ENCODE assay signal across 8 cellular contexts in the genomic region with DNA sequence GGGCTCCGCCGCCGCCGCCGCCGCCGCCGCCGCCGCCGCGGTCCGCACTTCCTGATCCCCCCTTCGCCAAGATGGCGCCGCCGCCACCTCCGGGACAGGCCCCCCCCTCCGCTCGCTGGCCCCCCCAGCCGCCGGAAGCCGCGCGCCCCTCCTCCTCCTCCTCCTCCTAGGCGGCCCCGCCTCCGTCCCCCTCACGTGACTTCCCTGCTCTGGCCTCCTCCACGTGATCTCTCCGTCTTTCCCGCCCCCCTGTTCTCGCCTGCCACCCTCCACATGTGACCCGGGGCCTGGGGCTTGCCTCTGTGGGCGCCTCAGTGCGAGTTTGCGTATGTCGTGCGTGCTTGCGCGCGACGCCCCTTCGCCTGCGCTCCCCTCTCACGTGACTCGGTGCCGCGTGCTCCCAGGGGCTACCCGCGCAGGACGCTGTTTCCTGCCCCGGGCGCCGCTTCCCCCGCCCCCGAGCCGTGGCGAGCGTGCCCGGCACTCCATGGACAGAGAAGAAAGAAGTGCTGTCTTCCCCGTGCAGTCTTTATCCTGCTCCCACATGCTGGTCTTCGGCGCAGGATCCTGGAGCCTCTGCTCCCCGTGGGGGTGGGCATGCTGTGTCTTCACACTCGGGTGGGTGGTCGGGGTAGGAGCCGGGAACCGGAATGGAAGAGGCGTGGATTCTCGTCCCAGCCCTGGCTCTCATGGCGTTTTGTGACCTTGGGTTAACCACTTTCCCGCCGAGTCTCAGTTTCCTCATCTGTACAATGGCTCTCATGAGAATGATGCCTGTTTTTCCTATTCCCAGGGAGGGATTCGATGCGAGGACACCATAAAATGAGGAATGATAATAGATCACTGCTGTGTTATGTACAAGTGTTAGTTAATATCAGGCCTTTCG. TPM values are rescaled to one million over a fixed set of nuclear protein-coding genes. Genes with fewer than 3 reads are reported as not detected.
A peak's percentile ranks its signal among the peaks of the same experiment; 100 is the strongest.
DNase-seq lines count a peak whose midpoint lies in the region; ATAC-seq and TF ChIP-seq lines count a peak whose summit lies in the region.

A gene (minus strand): TSS at position 53 of the 886 bp plus-strand sequence. CDS start 109 bp downstream, outside the sequence.

- TF ChIP-seq CTCF in dorsolateral prefrontal cortex (IDR thresholded peaks at IDR 0.05 in 54 of 56, conservative IDR thresholded peaks at IDR 0.05 in 2 of 56; ENCODE audit: low read depth in 1 of 56, partially characterized antibody in 56 of 56): no peak
- no peak for TF ChIP-seq CTCF in right lobe of liver (IDR thresholded peaks at IDR 0.05)

- H3K4me1 ChIP-seq in right lobe of liver: peaks cover 0 to 13% (median 3%) of the 10 kb centered on the region in 4 donors

- H3K36me3 ChIP-seq in right lobe of liver: peaks cover 0 to 19% (median 16%) of the 10 kb centered on the region in 4 donors

- H3K27me3 Mint-ChIP-seq in activated CD4-positive, alpha-beta memory T cell treated with anti-CD3 and anti-CD28 coated beads for 36 hours: no peaks in the 10 kb centered on the region

- CTCF ChIA-PET in activated CD4-positive, alpha-beta memory T cell treated with anti-CD3 and anti-CD28 coated beads for 36 hours (lab: Charles Lee): interaction anchor here (0.7 to 3.3 kb wide), 45 partner anchors 10 to 614 kb away, joined by 3 to 39 read pairs (median 6); a partner anchor contains a TSS

- TF ChIP-seq POLR2A in right lobe of liver (IDR thresholded peaks at IDR 0.05): peak; percentile 65

- H3K4me1 Mint-ChIP-seq in activated CD4-positive, alpha-beta memory T cell treated with anti-CD3 and anti-CD28 coated beads for 36 hours (ENCODE audit: low read depth): peaks cover 26% of the 10 kb centered on the region

- peak within 1 kb of the TSS; percentile 94 for H3K27ac Mint-ChIP-seq in activated CD4-positive, alpha-beta memory T cell treated with anti-CD3 and anti-CD28 coated beads for 36 hours

- H3K27ac ChIP-seq in dorsolateral prefrontal cortex (peak within 1 kb of the TSS; percentile 85 to 98 (median 96)), right lobe of liver (peak within 1 kb of the TSS; percentile 80 to 88 (median 83))

- POLR2A ChIA-PET in activated CD4-positive, alpha-beta memory T cell treated with anti-CD3 and anti-CD28 coated beads for 36 hours (lab: Charles Lee): interaction anchor here (1.0 to 1.4 kb wide), 3 partner anchors 48 to 320 kb away, joined by 3 read pairs; no protein-coding TSS in a partner anchor

- H3K4me3 ChIP-seq in dorsolateral prefrontal cortex (peak within 1 kb of the TSS; percentile 70 to 99 (median 92)), right lobe of liver (peak within 1 kb of the TSS; percentile 81 to 97 (median 95))

- peak; percentile 85 for ATAC-seq in GM19438 (IDR thresholded peaks at IDR 0.05; ENCODE audit: low read depth, unreplicated experiment)
- peak; percentile 45 for ATAC-seq in HG03575 (IDR thresholded peaks at IDR 0.05; ENCODE audit: extremely low read depth, insufficient number of reproducible peaks, low FRiP score, unreplicated experiment)
- ATAC-seq in right lobe of liver: peak; percentile 90 to 94 (median 93)

- H3K9me3 ChIP-seq in right lobe of liver: no peaks in the 10 kb centered on the region

- H3K36me3 Mint-ChIP-seq in activated CD4-positive, alpha-beta memory T cell treated with anti-CD3 and anti-CD28 coated beads for 36 hours: peaks cover 25% of the 10 kb centered on the region

- H3K27me3 ChIP-seq in dorsolateral prefrontal cortex: no peaks in the 10 kb centered on the region
- H3K27me3 ChIP-seq in right lobe of liver: no peaks in the 10 kb centered on the region

- no peaks in the 10 kb centered on the region for H3K9me3 Mint-ChIP-seq in activated CD4-positive, alpha-beta memory T cell treated with anti-CD3 and anti-CD28 coated beads for 36 hours

- peak within 1 kb of the TSS; percentile 90 for H3K4me3 Mint-ChIP-seq in activated CD4-positive, alpha-beta memory T cell treated with anti-CD3 and anti-CD28 coated beads for 36 hours

- DNase-seq in CD1c-positive myeloid dendritic cell (ENCODE audit: extremely low spot score) (peak; percentile 99), NCI-H82 treated with DMSO at 0.1 percent for 48 hours (lab: John Stamatoyannopoulos, UW; ENCODE audit: unreplicated experiment) (peak; percentile 98), dorsolateral prefrontal cortex (peak; percentile 98 to 99 (median 99)), right lobe of liver (peak; percentile 99 to 100 (median 100))
- DNase-seq in activated CD4-positive, alpha-beta memory T cell treated with anti-CD3 and anti-CD28 coated beads for 36 hours: peak; percentile 100
- DNase-seq in stimulated activated CD4-positive, alpha-beta T cell treated with anti-CD3 and anti-CD28 coated beads, Interleukin-4, amount 100 ng/mL, for 4 hours: peak; percentile 98 to 100

- WGBS in right lobe of liver (ENCODE audit: insufficient coverage, low coverage, low lambda C conversion rate, missing lambda C conversion rate): under 1% methylated on average over 24 of the region's 77 CpGs

- intact Hi-C loops in activated CD4-positive, alpha-beta memory T cell treated with anti-CD3 and anti-CD28 coated beads for 36 hours (cut with micrococcal nuclease): loop anchor here (1.0 to 5.0 kb wide), 12 partner anchors 49 to 525 kb away; a partner anchor contains a TSS
- intact Hi-C loops in dorsolateral prefrontal cortex (cut with DNase I): loop anchor here (1.0 to 10.0 kb wide), 9 partner anchors 68 to 525 kb away; a partner anchor contains a TSS
- intact Hi-C loops in right lobe of liver (cut with DNase I): loop anchor here in 1 of 2 donors (10.0 kb wide), 1 partner anchor 84 kb away; no protein-coding TSS in a partner anchor

RNA-seq across cellular contexts. Expression of the gene that starts here (rescaled TPM):
- 10 to 100 TPM; 82.5 to 86.2 TPM for total RNA-seq in activated CD4-positive, alpha-beta memory T cell treated with anti-CD3 and anti-CD28 coated beads for 36 hours
- total RNA-seq in dorsolateral prefrontal cortex: 100 to 1,000 TPM in 71 of 120 experiments, 10 to 100 TPM in 49; 55.7 to 144 (median 103) TPM
- total RNA-seq in right lobe of liver: 10 to 100 TPM; 23.6 to 48.6 (median 33.1) TPM

Comparison
In these comparisons a context has a peak if more than half of its experiments do, and no peak if none do; other contexts are left out.
1. Peak in every context shown above with its lines: DNase-seq, ATAC-seq, H3K4me3 ChIP-seq and H3K27ac ChIP-seq.